Comparison of ENCODE assay signal across 25 cellular contexts in the genomic region with DNA sequence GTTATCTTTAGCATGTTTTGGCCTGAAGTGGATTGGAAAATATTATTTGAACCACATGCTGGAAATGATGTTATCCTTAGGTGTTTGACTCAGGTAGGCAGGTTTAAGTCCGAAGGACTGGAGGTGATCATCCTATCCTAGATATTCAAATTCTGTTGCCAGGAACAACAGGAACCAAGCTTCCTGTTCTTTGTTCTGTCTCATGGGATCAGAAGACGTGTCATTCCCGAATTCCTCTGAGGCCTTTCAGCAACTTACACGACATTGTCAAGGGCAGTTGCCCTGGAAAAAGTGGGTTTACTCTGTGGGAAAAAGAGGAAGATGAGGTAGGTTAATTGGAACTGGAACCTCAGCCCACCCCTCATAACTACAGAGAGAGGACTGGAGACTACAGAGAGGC. TPM values are rescaled to one million over a fixed set of nuclear protein-coding genes. Genes with fewer than 3 reads are reported as not detected.
DNase-seq lines count a peak whose midpoint lies in the region; ATAC-seq and TF ChIP-seq lines count a peak whose summit lies in the region.
"Had no signal": no experiment of that assay in that cellular context is flagged by ENCODE, and none has a peak within 500 bp of the region (broad histone marks: within the 10 kb centered on the region; RNA-seq: fewer than 3 reads in every experiment).

No MANE protein-coding gene starts in this region.

- H3K79me1 ChIP-seq in H9 (ENCODE audit: insufficient read depth, low read depth, low read length, poor library complexity, severe bottlenecking): no peaks in the 10 kb centered on the region

- H3K27me3 Mint-ChIP-seq in CD4-positive, CD25-positive, alpha-beta regulatory T cell: no peaks in the 10 kb centered on the region
- peaks cover 1% of the 10 kb centered on the region for H3K27me3 Mint-ChIP-seq in H9 (ENCODE audit: low read depth)
- H3K27me3 Mint-ChIP-seq in activated naive CD8-positive, alpha-beta T cell treated with anti-CD3 and anti-CD28 coated beads, Interleukin-2, amount 50 U/mL, for 24 hours: no peaks in the 10 kb centered on the region
- H3K27me3 Mint-ChIP-seq in immature natural killer cell (ENCODE audit: low read depth in 3 of 3): no peaks in the 10 kb centered on the region

- H3K27me3 ChIP-seq in CD4-positive, CD25-positive, alpha-beta regulatory T cell (ENCODE audit: control insufficient read depth, insufficient read depth, low read length): no peaks in the 10 kb centered on the region
- H3K27me3 ChIP-seq in H9 (ENCODE audit: insufficient read depth, low read length): no peaks in the 10 kb centered on the region
- H3K27me3 ChIP-seq: breast epithelium, gastrocnemius medialis, neutrophil had no signal

- DNase-seq in CD4-positive, CD25-positive, alpha-beta regulatory T cell: no peak
- DNase-seq in H9: peak; percentile 46
- no peak for DNase-seq in activated naive CD8-positive, alpha-beta T cell treated with anti-CD3 and anti-CD28 coated beads, Interleukin-2, amount 50 U/mL, for 24 hours
- DNase-seq in immature natural killer cell: no peak
- no peak for DNase-seq in superior temporal gyrus (ENCODE audit: extremely low spot score)
- DNase-seq in NCI-H526 treated with DMSO at 0.1 percent for 48 hours (lab: John Stamatoyannopoulos, UW): no peak
- no peak for DNase-seq in islet precursor cell
- DNase-seq: activated T-cell treated with anti-CD3 and anti-CD28 coated beads, Interleukin-2, amount 50 U/mL, for 72 hours; erythroblast; gastrocnemius medialis; Kasumi-1; NCI-H1092; NCI-H2107; NCI-H69; stimulated activated CD4-positive, alpha-beta T cell treated with anti-CD3 and anti-CD28 coated beads, Interleukin-4, amount 100 ng/mL, for 1 hour had no signal

- H2BK15ac ChIP-seq in H9 (ENCODE audit: low read depth, low read length): no peak overlapping the region

- H2BK5ac ChIP-seq in H9 (ENCODE audit: insufficient read length, low read length): no peak overlapping the region

- no peak overlapping the region for H3K4ac ChIP-seq in H9 (ENCODE audit: low read depth, low read length)

- peaks cover 0 to 5% (median 0%) of the 10 kb centered on the region in 7 donors for H3K9me3 Mint-ChIP-seq in CD4-positive, CD25-positive, alpha-beta regulatory T cell
- peaks cover 7 to 12% of the 10 kb centered on the region in 2 experiments for H3K9me3 Mint-ChIP-seq in H9
- H3K9me3 Mint-ChIP-seq in activated naive CD8-positive, alpha-beta T cell treated with anti-CD3 and anti-CD28 coated beads, Interleukin-2, amount 50 U/mL, for 24 hours: peaks cover 22% of the 10 kb centered on the region
- no peaks in the 10 kb centered on the region for H3K9me3 Mint-ChIP-seq in immature natural killer cell

- H3K23me2 ChIP-seq in H9 (ENCODE audit: insufficient read length, low read depth, low read length, poor library complexity, severe bottlenecking): no peaks in the 10 kb centered on the region

- H2AFZ ChIP-seq in H9 (ENCODE audit: low read length): no peak overlapping the region

- WGBS in H9 (ENCODE audit: extremely low coverage, insufficient read length, low lambda C conversion rate): no CpG with 5 or more reads among the region's 4 CpGs

- H2AK5ac ChIP-seq in H9 (ENCODE audit: insufficient read length, low read length): no peak overlapping the region

- no peak overlapping the region for H4K91ac ChIP-seq in H9 (ENCODE audit: insufficient read length, low read depth, low read length)

- H3K4me1 Mint-ChIP-seq in CD4-positive, CD25-positive, alpha-beta regulatory T cell: peaks cover 19 to 37% (median 28%) of the 10 kb centered on the region in 4 donors
- H3K4me1 Mint-ChIP-seq in H9 (peaks cover 18 to 32% of the 10 kb centered on the region in 2 experiments), immature natural killer cell (peaks cover 21 to 57% of the 10 kb centered on the region in 2 donors)
- peaks cover 65% of the 10 kb centered on the region for H3K4me1 Mint-ChIP-seq in activated naive CD8-positive, alpha-beta T cell treated with anti-CD3 and anti-CD28 coated beads, Interleukin-2, amount 50 U/mL, for 24 hours

- H3K4me3 Mint-ChIP-seq in CD4-positive, CD25-positive, alpha-beta regulatory T cell: no peak overlapping the region
- no peak overlapping the region for H3K4me3 Mint-ChIP-seq in H9
- H3K4me3 Mint-ChIP-seq in activated naive CD8-positive, alpha-beta T cell treated with anti-CD3 and anti-CD28 coated beads, Interleukin-2, amount 50 U/mL, for 24 hours: no peak overlapping the region
- H3K4me3 Mint-ChIP-seq in immature natural killer cell: no peak overlapping the region
- H3K4me3 Mint-ChIP-seq: activated T-cell treated with anti-CD3 and anti-CD28 coated beads, Interleukin-2, amount 50 U/mL, for 72 hours; T-helper 2 cell treated with Interferon-gamma antibody and Interleukin-4, amounts not matched to agents 5 μg/mL and 100 μg/mL, for 36 hours had no signal

- peaks cover 44% of the 10 kb centered on the region for H3K36me3 Mint-ChIP-seq in CD4-positive, CD25-positive, alpha-beta regulatory T cell
- H3K36me3 Mint-ChIP-seq in H9 (ENCODE audit: insufficient read depth in 1 of 3, low read depth in 3 of 3): peaks cover 7 to 9% (median 9%) of the 10 kb centered on the region in 3 experiments; a peak in 6 of 7 replicates
- H3K36me3 Mint-ChIP-seq in activated naive CD8-positive, alpha-beta T cell treated with anti-CD3 and anti-CD28 coated beads, Interleukin-2, amount 50 U/mL, for 24 hours (ENCODE audit: low read depth): peaks cover 80% of the 10 kb centered on the region
- peaks cover 14 to 45% (median 36%) of the 10 kb centered on the region in 3 donors for H3K36me3 Mint-ChIP-seq in immature natural killer cell

- H2BK20ac ChIP-seq in H9 (ENCODE audit: low read depth, low read length, poor library complexity, severe bottlenecking): no peak overlapping the region

- H3K18ac ChIP-seq in H9 (ENCODE audit: insufficient read length, low read depth, low read length): peak overlapping the region; percentile 15

- no peak overlapping the region for H3K23ac ChIP-seq in H9 (ENCODE audit: insufficient read length, low read depth, low read length)

- no peaks in the 10 kb centered on the region for H3K9me3 ChIP-seq in CD4-positive, CD25-positive, alpha-beta regulatory T cell (ENCODE audit: control insufficient read depth in 2 of 2, low read length in 2 of 2)
- no peaks in the 10 kb centered on the region for H3K9me3 ChIP-seq in H9 (ENCODE audit: control insufficient read depth, low read depth, low read length)
- H3K9me3 ChIP-seq: breast epithelium, gastrocnemius medialis, neutrophil had no signal

- H3K9ac ChIP-seq in H9 (ENCODE audit: extremely low read depth, insufficient read length, low read length): no peak overlapping the region

- no peaks in the 10 kb centered on the region for H4K20me1 ChIP-seq in H9 (ENCODE audit: control insufficient read depth, insufficient read depth, insufficient read length)

- H2BK120ac ChIP-seq in H9 (ENCODE audit: low read depth, low read length, poor library complexity, severe bottlenecking): peak overlapping the region; percentile 1

- H3K27ac Mint-ChIP-seq in CD4-positive, CD25-positive, alpha-beta regulatory T cell: peak overlapping the region in 2 of 3 donors; percentile 25 to 82
- peak overlapping the region in 2 of 3 experiments; percentile 66 to 98; a peak in 4 of 7 replicates for H3K27ac Mint-ChIP-seq in H9
- peak overlapping the region; percentile 57 for H3K27ac Mint-ChIP-seq in activated naive CD8-positive, alpha-beta T cell treated with anti-CD3 and anti-CD28 coated beads, Interleukin-2, amount 50 U/mL, for 24 hours
- peak overlapping the region; percentile 25 to 84 (median 54) for H3K27ac Mint-ChIP-seq in immature natural killer cell
- H3K27ac Mint-ChIP-seq: T-helper 2 cell treated with Interferon-gamma antibody and Interleukin-4, amounts not matched to agents 5 μg/mL and 100 μg/mL, for 36 hours had no signal

- H3K14ac ChIP-seq in H9 (ENCODE audit: insufficient read depth, low read length): no peak overlapping the region

- no peak overlapping the region for H2BK12ac ChIP-seq in H9 (ENCODE audit: insufficient read length, low read depth, low read length)

- H3K79me2 ChIP-seq in H9 (ENCODE audit: insufficient read depth, low read length): no peaks in the 10 kb centered on the region

- H3K36me3 ChIP-seq in CD4-positive, CD25-positive, alpha-beta regulatory T cell (ENCODE audit: control insufficient read depth, insufficient read depth, low read length): peaks cover 62% of the 10 kb centered on the region
- H3K36me3 ChIP-seq: breast epithelium, gastrocnemius medialis, neutrophil had no signal

- H3K27ac ChIP-seq in CD4-positive, CD25-positive, alpha-beta regulatory T cell (ENCODE audit: insufficient read depth, low read length, poor library complexity, severe bottlenecking): no peak overlapping the region
- H3K27ac ChIP-seq in H9 (ENCODE audit: insufficient read length, low read depth, low read length): no peak overlapping the region
- H3K27ac ChIP-seq: breast epithelium, gastrocnemius medialis, neutrophil had no signal

- no peak overlapping the region for H3K4me2 ChIP-seq in H9 (ENCODE audit: insufficient read depth, insufficient read length, low read length)

- no peak for TF ChIP-seq CTCF in H9 (conservative IDR thresholded peaks at IDR 0.05)

- no peak overlapping the region for H4K5ac ChIP-seq in H9 (ENCODE audit: insufficient read length, low read depth, low read length)

- no peak overlapping the region for H3K56ac ChIP-seq in H9 (ENCODE audit: insufficient read length, low read depth, low read length)

- no peak overlapping the region for H4K8ac ChIP-seq in H9 (replicated peaks; ENCODE audit: insufficient read length, low read depth, low read length)

- H3T11ph ChIP-seq in H9 (ENCODE audit: low read length): no peak overlapping the region

- H3K4me3 ChIP-seq in CD4-positive, CD25-positive, alpha-beta regulatory T cell (ENCODE audit: low read depth, low read length): no peak overlapping the region
- H3K4me3 ChIP-seq: breast epithelium, gastrocnemius medialis, skin epidermis had no signal

- H3K4me1 ChIP-seq in CD4-positive, CD25-positive, alpha-beta regulatory T cell (ENCODE audit: control insufficient read depth, insufficient read depth, low read length, poor library complexity, severe bottlenecking): peaks cover 10% of the 10 kb centered on the region
- H3K4me1 ChIP-seq in H9 (ENCODE audit: insufficient read depth, low read length): peaks cover 2% of the 10 kb centered on the region; the same call in 1 of the 2 replicates
- H3K4me1 ChIP-seq: breast epithelium, gastrocnemius medialis had no signal

- no peak for ATAC-seq in CD4-positive, CD25-positive, alpha-beta regulatory T cell (ENCODE audit: low read depth in 2 of 2)
- no peak for ATAC-seq in activated naive CD8-positive, alpha-beta T cell treated with anti-CD3 and anti-CD28 coated beads, Interleukin-2, amount 50 U/mL, for 24 hours
- ATAC-seq in GM21786 (IDR thresholded peaks at IDR 0.05; ENCODE audit: unreplicated experiment): no peak
- ATAC-seq: activated T-cell treated with anti-CD3 and anti-CD28 coated beads, Interleukin-2, amount 50 U/mL, for 72 hours; gastrocnemius medialis; left lobe of liver had no signal

RNA-seq across cellular contexts. Expression of a gene that starts 36.6 kb away (rescaled TPM):
- 60.0 TPM for total RNA-seq in CD4-positive, CD25-positive, alpha-beta regulatory T cell
- 100 to 1,000 TPM; 122 to 163 (median 141) TPM for polyA plus RNA-seq in CD4-positive, CD25-positive, alpha-beta regulatory T cell
- total RNA-seq in H9 (2021): not detected in 2 replicates
- polyA plus RNA-seq in immature natural killer cell: 100 to 1,000 TPM; 105 to 210 (median 125) TPM
- total RNA-seq: Daoy, dermis microvascular lymphatic vessel endothelial cell, pulmonary artery endothelial cell had no signal
- polyA plus RNA-seq: AG04450 had no signal

Comparison
In these comparisons a context has a peak if more than half of its experiments do, and no peak if none do; other contexts are left out.
1. RNA of a gene that starts 36.6 kb away (total RNA-seq): 60.0 TPM in CD4-positive, CD25-positive, alpha-beta regulatory T cell (single experiment); not detected in H9; every median in the first group is over 10 times any median in the second.
2. Peak in every context shown above with its lines, with median percentiles within 50 percentile points of each other: H3K27ac Mint-ChIP-seq.